1 cellular context compared by ENCODE assay signal in genomic region chrX:7133036-7133412, GRCh38.
TF ChIP-seq lines count a peak whose summit lies in the region.

No MANE protein-coding gene starts in this region.

TF ChIP-seq in K562, 482 proteins besides CTCF, POLR2A, EP300 and RAD21 (continued from another document):
- peak; percentile 65 for TF ChIP-seq MGA (IDR thresholded peaks at IDR 0.05)
- peak; percentile 51 for TF ChIP-seq L3MBTL2 (IDR thresholded peaks at IDR 0.05)
- peak; percentile 70 for TF ChIP-seq NR2C1 (IDR thresholded peaks at IDR 0.05)
- TF ChIP-seq NR2C1 (tag; IDR thresholded peaks at IDR 0.05) = peak; percentile 68
- no peak for TF ChIP-seq GTF2F1 (IDR thresholded peaks at IDR 0.05; ENCODE audit: low read depth, low read length)
- TF ChIP-seq ZNF592 (IDR thresholded peaks at IDR 0.05) = peak; percentile 39; the same call in 1 of the 2 replicates
- TF ChIP-seq FOSL1 (tag; conservative IDR thresholded peaks at IDR 0.05) = no peak
TF ChIP-seq in K562: peak in this region for 9.
